12 cellular contexts compared by ENCODE assay signal in the genomic region with DNA sequence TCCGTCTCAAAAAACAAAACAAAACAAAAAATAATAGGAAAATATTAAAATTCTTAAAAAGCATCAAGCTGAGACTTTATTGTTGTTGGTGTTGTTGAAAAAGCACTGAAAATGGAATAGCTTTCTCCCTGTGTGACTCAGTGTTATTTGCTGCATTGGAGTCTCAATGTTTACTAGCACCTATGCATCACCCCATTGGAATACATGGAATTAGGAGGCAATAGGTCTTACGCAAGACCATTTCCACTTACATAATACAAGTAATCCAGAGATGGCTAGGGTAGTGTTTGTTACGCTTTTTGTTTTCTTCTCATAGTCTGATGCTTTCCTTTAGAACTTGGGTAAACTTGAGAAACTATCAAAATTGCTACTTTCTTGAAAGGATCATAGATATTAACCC. TPM values are rescaled to one million over a fixed set of nuclear protein-coding genes. Genes with fewer than 3 reads are reported as not detected.
DNase-seq lines count a peak whose midpoint lies in the region; ATAC-seq and TF ChIP-seq lines count a peak whose summit lies in the region.
"Had no signal": no experiment of that assay in that cellular context is flagged by ENCODE, and none has a peak within 500 bp of the region (broad histone marks: within the 10 kb centered on the region; RNA-seq: fewer than 3 reads in every experiment).

No MANE protein-coding gene starts in this region.

- no peak for ATAC-seq in GM21723 (IDR thresholded peaks at IDR 0.05; ENCODE audit: unreplicated experiment)

- no peak overlapping the region for H3K4me3 ChIP-seq in AG09309 (ENCODE audit: control insufficient read depth, low read depth, low read length)
- H3K4me3 ChIP-seq: spleen had no signal

- TF ChIP-seq CTCF in AG09309 (IDR thresholded peaks at IDR 0.05; ENCODE audit: control insufficient read depth, insufficient read depth, low read depth, low read length, missing control alignments), result no peak

- DNase-seq in AG09309 (ENCODE audit: low read depth), result peak; percentile 83
- DNase-seq in LHCN-M2 (ENCODE audit: low read depth), result peak; percentile 84
- peak; percentile 79 for DNase-seq in astrocyte of the hippocampus (ENCODE audit: low read depth, low spot score)
- DNase-seq in kidney tubule cell (ENCODE audit: low spot score), result peak; percentile 68
- DNase-seq in activated CD8-positive, alpha-beta memory T cell treated with anti-CD3 and anti-CD28 coated beads, Interleukin-2, amount 50 U/mL, for 4 hours, result no peak
- no peak for DNase-seq in NCI-H82 (lab: John Stamatoyannopoulos, UW)
- DNase-seq in Kasumi-1 (lab: John Stamatoyannopoulos, UW), result no peak
- DNase-seq: C1 segment of cervical spinal cord, immature natural killer cell, naive B cell, spleen had no signal

RNA-seq across cellular contexts. Expression of gene GXYLT2, which starts 15.2 kb away (rescaled TPM):
- 7.2 and 8.3 TPM in 2 replicates for total RNA-seq in LHCN-M2 (2014; rRNA removed)
- 3.9 TPM for polyA plus RNA-seq in LHCN-M2 (2012)
- polyA plus RNA-seq: immature natural killer cell had no signal

RNA-seq across cellular contexts. Expression of gene SHQ1, which starts 54.8 kb away (rescaled TPM):
- 20.3 and 21.6 TPM in 2 replicates for total RNA-seq in LHCN-M2 (2014; rRNA removed)
- polyA plus RNA-seq in LHCN-M2 (2012), result 9.1 TPM

Comparison
In these comparisons a context has a peak if more than half of its experiments do, and no peak if none do; other contexts are left out.
1. DNase-seq: peak in AG09309 (single experiment), LHCN-M2 (single experiment), astrocyte of the hippocampus (single experiment) and kidney tubule cell (single experiment); none in activated CD8-positive, alpha-beta memory T cell treated with anti-CD3 and anti-CD28 coated beads, Interleukin-2, amount 50 U/mL, for 4 hours (single experiment), NCI-H82 (single experiment) and Kasumi-1 (0 of 2).